Comparison of ENCODE assay signal across 8 cellular contexts in the genomic region with DNA sequence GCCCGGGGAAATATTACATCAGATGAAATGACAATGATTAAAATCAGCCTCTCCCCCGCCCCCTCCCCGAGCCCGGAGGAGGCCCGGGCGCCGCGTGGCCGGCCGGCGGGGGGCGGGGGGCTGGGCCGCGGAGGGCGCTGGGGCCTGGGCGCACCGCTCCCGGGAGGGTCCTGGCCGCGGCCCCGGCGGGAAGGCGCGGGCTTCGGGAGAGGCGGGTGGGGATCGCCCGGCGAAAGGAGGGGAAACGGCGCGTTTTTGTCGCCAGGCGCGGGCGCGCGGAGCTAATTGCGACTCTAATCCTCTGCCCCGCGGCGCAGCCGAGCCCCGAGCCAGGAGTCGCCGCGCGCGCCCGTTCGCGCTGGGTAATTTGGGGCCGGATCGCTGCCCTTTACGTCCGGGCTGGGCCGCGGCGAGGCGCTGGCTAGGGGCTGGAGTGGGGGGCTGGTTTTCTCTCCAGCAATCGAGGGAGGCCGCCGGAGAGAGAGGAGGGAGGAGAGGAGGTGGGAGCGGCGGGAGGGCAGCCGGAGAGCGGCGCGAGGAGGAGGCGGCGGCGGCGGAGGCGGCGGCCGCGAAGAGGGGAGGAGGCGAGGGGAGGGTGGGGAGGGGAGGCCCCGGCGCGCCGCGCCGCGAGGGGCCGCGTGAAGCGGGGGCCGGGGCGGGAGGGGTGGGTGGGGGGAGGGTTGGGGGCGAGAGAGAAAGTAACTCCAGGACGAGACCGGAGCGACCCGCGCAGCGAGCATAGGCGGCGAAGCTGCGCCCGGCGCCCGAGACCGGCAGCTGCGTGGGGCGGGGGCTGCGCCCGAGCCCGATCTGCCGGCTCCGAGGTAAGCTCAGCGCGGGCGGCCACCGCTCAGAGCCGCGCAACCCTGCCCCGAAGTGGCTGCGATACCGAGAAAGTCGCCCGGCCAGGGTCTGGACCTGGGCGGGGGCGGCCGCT. TPM values are rescaled to one million over a fixed set of nuclear protein-coding genes. Genes with fewer than 3 reads are reported as not detected.
DNase-seq lines count a peak whose midpoint lies in the region; ATAC-seq and TF ChIP-seq lines count a peak whose summit lies in the region.

Gene KCTD15 (plus strand): TSS at position 707 of the 937 bp plus-strand sequence. CDS start 3,585 bp downstream, outside the sequence.

- H3K56ac ChIP-seq in mesendoderm (ENCODE audit: low read length) = peak within 1 kb of the TSS; percentile 96

- peak within 1 kb of the TSS; percentile 87 for H3K4me3 Mint-ChIP-seq in WTC11
- peak within 1 kb of the TSS; percentile 84 for H3K4me3 Mint-ChIP-seq in endodermal cell

- H3K79me2 ChIP-seq in mesendoderm (ENCODE audit: control insufficient read depth, insufficient read depth, low read length) = peaks cover 14% of the 10 kb centered on the region

- TF ChIP-seq CTCF in C4-2B (conservative IDR thresholded peaks at IDR 0.05) (no peak), WTC11 (IDR thresholded peaks at IDR 0.05) (no peak), endodermal cell (conservative IDR thresholded peaks at IDR 0.05) (no peak)

- POLR2A ChIA-PET in WTC11 (lab: Charles Lee) = interaction anchor here (0.6 to 3.6 kb wide), 6 partner anchors 17 to 569 kb away, joined by 3 to 22 read pairs (median 3); no protein-coding TSS in a partner anchor

- no peak within 1 kb of the TSS for H4K5ac ChIP-seq in mesendoderm (ENCODE audit: low read length)

- H3K79me1 ChIP-seq in mesendoderm (ENCODE audit: low read length) = peaks cover 13% of the 10 kb centered on the region

- peak within 1 kb of the TSS; percentile 86 for H2BK120ac ChIP-seq in mesendoderm (ENCODE audit: low read depth, low read length)

- peak within 1 kb of the TSS; percentile 100 for H3K4ac ChIP-seq in mesendoderm (ENCODE audit: low read depth, low read length)

- H3K27ac ChIP-seq in C4-2B = peak within 1 kb of the TSS; percentile 95
- peak within 1 kb of the TSS; percentile 97 for H3K27ac ChIP-seq in HUES6 (ENCODE audit: low read depth, low read length)
- peak within 1 kb of the TSS; percentile 98 for H3K27ac ChIP-seq in endodermal cell (ENCODE audit: low read depth, low read length)
- peak within 1 kb of the TSS; percentile 99 for H3K27ac ChIP-seq in mesendoderm (ENCODE audit: low read depth, low read length)
- H3K27ac ChIP-seq in substantia nigra (ENCODE audit: low read depth, low read length, poor library complexity, severe bottlenecking) = peak within 1 kb of the TSS; percentile 66

- ATAC-seq in WTC11 = no peak
- ATAC-seq in GM18517 (IDR thresholded peaks at IDR 0.05; ENCODE audit: unreplicated experiment) = no peak

- H3K4me3 ChIP-seq in HUES6 (ENCODE audit: low read depth, low read length) (peak within 1 kb of the TSS; percentile 97), endodermal cell (ENCODE audit: low read length) (peak within 1 kb of the TSS; percentile 91), mesendoderm (ENCODE audit: low read length) (peak within 1 kb of the TSS; percentile 87)

- H3K36me3 ChIP-seq in HUES6 (ENCODE audit: control insufficient read depth, insufficient read depth, low read length) (peaks cover 13% of the 10 kb centered on the region), endodermal cell (ENCODE audit: control insufficient read depth, insufficient read depth, low read length) (peaks cover 24% of the 10 kb centered on the region), mesendoderm (ENCODE audit: control insufficient read depth, insufficient read depth, low read length) (peaks cover 3% of the 10 kb centered on the region)

- peak within 1 kb of the TSS; percentile 64 for H3K4me2 ChIP-seq in mesendoderm (ENCODE audit: low read length)

- H3K27ac Mint-ChIP-seq in WTC11 (peak within 1 kb of the TSS; percentile 80), endodermal cell (peak within 1 kb of the TSS; percentile 93)

- DNase-seq in WTC11 (ENCODE audit: low spot score) = peak; percentile 66
- DNase-seq in endodermal cell = peak; percentile 83
- peak; percentile 84 for DNase-seq in mesendoderm
- peak in 14 of 49 donors; percentile 21 to 68 (median 53) for DNase-seq in substantia nigra (lab: John Stamatoyannopoulos, UW)
- no peak for DNase-seq in GM19240 (ENCODE audit: insufficient read length, low spot score)

- CTCF ChIA-PET in WTC11 (lab: Charles Lee) = interaction anchor here (1.0 to 4.2 kb wide), 4 partner anchors 18 to 300 kb away, joined by 5 to 43 read pairs (median 10); no protein-coding TSS in a partner anchor

- WGBS in endodermal cell (ENCODE audit: insufficient coverage in 1 of 2, insufficient read length in 1 of 2), 2 experiments = 0% methylated on average over 5 to 97 of the region's 125 CpGs
- no CpG with 5 or more reads among the region's 125 CpGs for WGBS in mesendoderm (ENCODE audit: extremely low coverage, insufficient coverage, low lambda C conversion rate)

- H3K36me3 Mint-ChIP-seq in WTC11 = peaks cover 9% of the 10 kb centered on the region
- H3K36me3 Mint-ChIP-seq in endodermal cell (ENCODE audit: low read depth) = peaks cover 18% of the 10 kb centered on the region

- H3K4me1 ChIP-seq in HUES6 (ENCODE audit: control insufficient read depth, insufficient read depth, low read length) (peaks cover 27% of the 10 kb centered on the region), endodermal cell (ENCODE audit: control insufficient read depth, insufficient read depth, low read length) (peaks cover 20% of the 10 kb centered on the region), mesendoderm (ENCODE audit: control insufficient read depth, low read depth, low read length) (peaks cover 7% of the 10 kb centered on the region)

- H3K27me3 ChIP-seq in HUES6 (ENCODE audit: control insufficient read depth, insufficient read depth, low read length) (no peaks in the 10 kb centered on the region), endodermal cell (ENCODE audit: control insufficient read depth, insufficient read depth, low read length, poor library complexity, severe bottlenecking) (no peaks in the 10 kb centered on the region), mesendoderm (ENCODE audit: insufficient read depth, low read length, poor library complexity) (no peaks in the 10 kb centered on the region)

- H2BK15ac ChIP-seq in mesendoderm (replicated peaks; ENCODE audit: low read depth) = no peak within 1 kb of the TSS

- H4K8ac ChIP-seq in mesendoderm (ENCODE audit: low read depth, low read length) = peak within 1 kb of the TSS; percentile 93

- H3K4me1 Mint-ChIP-seq in WTC11 = peaks cover 41% of the 10 kb centered on the region
- peaks cover 36% of the 10 kb centered on the region for H3K4me1 Mint-ChIP-seq in endodermal cell

- peak within 1 kb of the TSS; percentile 98 for H3K9ac ChIP-seq in HUES6 (ENCODE audit: low read length)
- peak within 1 kb of the TSS; percentile 75 for H3K9ac ChIP-seq in endodermal cell (ENCODE audit: extremely low read depth, low read length, poor library complexity, severe bottlenecking)
- peak within 1 kb of the TSS; percentile 99 for H3K9ac ChIP-seq in mesendoderm (ENCODE audit: low read length)

- H3K9me3 Mint-ChIP-seq in WTC11 (no peaks in the 10 kb centered on the region), endodermal cell (no peaks in the 10 kb centered on the region)

- peak within 1 kb of the TSS; percentile 99 for H3K18ac ChIP-seq in mesendoderm (ENCODE audit: low read length)

- H2BK5ac ChIP-seq in mesendoderm (ENCODE audit: low read length) = peak within 1 kb of the TSS; percentile 93

- H2AK5ac ChIP-seq in mesendoderm (ENCODE audit: low read length) = no peak within 1 kb of the TSS

- H3K23ac ChIP-seq in mesendoderm (ENCODE audit: low read length) = peak within 1 kb of the TSS; percentile 94

- no peaks in the 10 kb centered on the region for H3K9me3 ChIP-seq in HUES6 (ENCODE audit: control insufficient read depth, insufficient read depth, low read depth, low read length)
- no peaks in the 10 kb centered on the region for H3K9me3 ChIP-seq in endodermal cell (ENCODE audit: control insufficient read depth, low read length)

- H3K27me3 Mint-ChIP-seq in WTC11 (ENCODE audit: low read depth) (0 out of 2 replicates have a peak, but pooled peaks cover under 1% of the 10 kb centered on the region), endodermal cell (ENCODE audit: insufficient read depth) (peaks cover 4% of the 10 kb centered on the region)

TF ChIP-seq in WTC11, 78 proteins besides CTCF, POLR2A, EP300 and RAD21 (continues in another document):
- TF ChIP-seq ZNF396 (CRISPR knock-in tag; IDR thresholded peaks at IDR 0.05; ENCODE audit: borderline replicate concordance) = no peak
- 0 out of 2 replicates have a peak, but pooled peaks have one; percentile 18 for TF ChIP-seq E2F5 (CRISPR knock-in tag; IDR thresholded peaks at IDR 0.05)
- no peak for TF ChIP-seq IRF2 (CRISPR knock-in tag; IDR thresholded peaks at IDR 0.05; ENCODE audit: borderline replicate concordance, low read depth)
- TF ChIP-seq ZBTB21 (CRISPR knock-in tag; IDR thresholded peaks at IDR 0.05; ENCODE audit: borderline replicate concordance) = no peak
- TF ChIP-seq, protein P1, sequence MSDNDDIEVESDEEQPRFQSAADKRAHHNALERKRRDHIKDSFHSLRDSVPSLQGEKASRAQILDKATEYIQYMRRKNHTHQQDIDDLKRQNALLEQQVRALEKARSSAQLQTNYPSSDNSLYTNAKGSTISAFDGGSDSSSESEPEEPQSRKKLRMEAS (CRISPR knock-in tag; IDR thresholded peaks at IDR 0.05) = peak; percentile 5

RNA-seq across cellular contexts. Expression of gene KCTD15, which starts in this region (rescaled TPM):
- total RNA-seq in WTC11 (2021) (32.7 to 41.5 TPM (median 35.5 TPM) in 3 replicates), endodermal cell (10 to 100 TPM; 36.6 to 61.8 TPM)
- polyA plus RNA-seq in endodermal cell (2013, experiment 1 of 2) = 51.5 TPM
- polyA plus RNA-seq in endodermal cell (2013, experiment 2 of 2) = 46.5 TPM
- polyA plus RNA-seq in mesendoderm (2013, experiment 1 of 2) = 28.4 TPM
- polyA plus RNA-seq in mesendoderm (2013, experiment 2 of 2) = 28.6 TPM
